ENCODE assay signal across 10 cellular contexts in the genomic region with DNA sequence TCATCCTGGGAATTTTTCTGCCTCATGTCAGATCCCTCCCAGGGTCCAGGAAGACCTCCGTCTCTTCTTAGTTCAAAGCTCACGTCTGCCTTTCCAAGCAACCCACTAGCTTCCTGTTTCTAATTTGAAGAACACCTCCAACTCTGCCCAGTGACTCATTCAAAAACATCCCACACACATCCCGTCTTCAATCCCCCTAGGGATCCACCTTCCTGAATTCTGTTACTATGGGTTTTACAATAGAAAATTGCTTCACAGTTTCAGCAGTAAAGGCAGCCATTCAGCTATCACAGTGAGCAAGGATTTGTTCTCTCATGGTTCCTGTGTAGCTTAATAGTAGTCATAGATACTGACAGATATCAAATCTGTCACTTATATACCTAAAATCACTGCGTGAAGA.
DNase-seq lines count a peak whose midpoint lies in the region; ATAC-seq and TF ChIP-seq lines count a peak whose summit lies in the region.
"Had no signal": no experiment of that assay in that cellular context is flagged by ENCODE, and none has a peak within 500 bp of the region (broad histone marks: within the 10 kb centered on the region; RNA-seq: fewer than 3 reads in every experiment).

No MANE protein-coding gene starts in this region.

- peak overlapping the region; percentile 66 for H3K27ac ChIP-seq in mesodermal cell (ENCODE audit: low read depth, low read length, severe bottlenecking)
- no peak overlapping the region for H3K27ac ChIP-seq in ovary

- TF ChIP-seq POLR2A in ovary (IDR thresholded peaks at IDR 0.05) = no peak

- ATAC-seq in esophagus mucosa (no peak), GM21723 (IDR thresholded peaks at IDR 0.05; ENCODE audit: unreplicated experiment) (no peak)

- TF ChIP-seq CTCF in AG09319 (IDR thresholded peaks at IDR 0.05; ENCODE audit: low read depth, low read length) (no peak), ovary (IDR thresholded peaks at IDR 0.05) (no peak)

- H3K27me3 ChIP-seq in ovary = no peaks in the 10 kb centered on the region

- no peak for TF ChIP-seq EP300 in ovary (IDR thresholded peaks at IDR 0.05)

- H3K9me3 ChIP-seq in mesodermal cell (ENCODE audit: control insufficient read depth, low read length) = peaks cover 13% of the 10 kb centered on the region
- no peaks in the 10 kb centered on the region for H3K9me3 ChIP-seq in ovary

- WGBS in mesodermal cell (ENCODE audit: insufficient coverage in 2 of 2), 2 experiments = 46 to 50% methylated on average over 2 to 3 of the region's 4 CpGs
- 25 to 28% (median 27%) methylated on average over 4 of the region's 4 CpGs for WGBS in ovary, 3 donors

- H3K4me3 ChIP-seq in mesodermal cell (ENCODE audit: extremely low read depth, insufficient read depth, low read length, poor library complexity, severe bottlenecking) (no peak overlapping the region), ovary (no peak overlapping the region)

- no peaks in the 10 kb centered on the region for H3K36me3 ChIP-seq in mesodermal cell (ENCODE audit: control insufficient read depth, insufficient read depth, low read length)
- H3K36me3 ChIP-seq in ovary = no peaks in the 10 kb centered on the region

- H3K4me1 ChIP-seq in mesodermal cell (ENCODE audit: control insufficient read depth, insufficient read depth, low read length, poor library complexity, severe bottlenecking) (peaks cover 21% of the 10 kb centered on the region), ovary (ENCODE audit: insufficient read depth) (no peaks in the 10 kb centered on the region)

- intact Hi-C loops in ovary (cut with DNase I) = loop anchor here in 1 of 4 donors (5.0 kb wide), 1 partner anchor 1382 kb away; no protein-coding TSS in a partner anchor

- DNase-seq in AG09319 (ENCODE audit: extremely low read depth, low read depth) (peak; percentile 49), HS-27A (ENCODE audit: low read depth) (peak; percentile 29), brain pericyte (ENCODE audit: low read depth, low spot score) (peak; percentile 44), midbrain (lab: John Stamatoyannopoulos, UW) (no peak), ovary (no peak)
- DNase-seq: activated CD4-positive, alpha-beta T cell treated with anti-CD3 and anti-CD28 coated beads for 48 hours; NCI-H1105 treated with DMSO at 0.1 percent for 48 hours had no signal

Comparison
In these comparisons a context has a peak if more than half of its experiments do, and no peak if none do; other contexts are left out.
1. DNase-seq: peak in AG09319 (single experiment), HS-27A (single experiment) and brain pericyte (single experiment); none in midbrain (single experiment) and ovary (0 of 5).